Comparison of ENCODE assay signal across 2 cellular contexts in the genomic region with DNA sequence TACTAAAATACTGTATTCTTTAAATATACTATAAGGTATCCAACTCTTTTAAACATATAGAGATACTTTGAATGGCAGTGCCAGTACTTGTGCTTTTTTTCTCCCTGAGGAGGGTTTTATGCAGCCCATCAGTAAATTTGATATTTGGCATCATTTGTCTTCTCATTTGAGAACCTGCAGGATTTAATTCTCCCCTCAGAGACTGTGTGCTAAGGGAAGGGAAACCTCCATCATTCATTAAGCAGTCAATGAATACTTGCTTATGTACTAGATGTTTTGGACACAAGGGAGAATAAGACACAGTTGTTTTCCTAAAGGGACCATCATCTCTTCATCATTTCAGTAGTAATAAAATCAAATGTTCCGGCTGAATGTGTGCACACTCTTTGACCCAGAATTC.
TF ChIP-seq lines count a peak whose summit lies in the region.

No MANE protein-coding gene starts in this region.

TF ChIP-seq in SK-N-SH, 30 proteins besides CTCF, POLR2A, EP300 and RAD21 (continued from another document):
- TF ChIP-seq, protein P1, sequence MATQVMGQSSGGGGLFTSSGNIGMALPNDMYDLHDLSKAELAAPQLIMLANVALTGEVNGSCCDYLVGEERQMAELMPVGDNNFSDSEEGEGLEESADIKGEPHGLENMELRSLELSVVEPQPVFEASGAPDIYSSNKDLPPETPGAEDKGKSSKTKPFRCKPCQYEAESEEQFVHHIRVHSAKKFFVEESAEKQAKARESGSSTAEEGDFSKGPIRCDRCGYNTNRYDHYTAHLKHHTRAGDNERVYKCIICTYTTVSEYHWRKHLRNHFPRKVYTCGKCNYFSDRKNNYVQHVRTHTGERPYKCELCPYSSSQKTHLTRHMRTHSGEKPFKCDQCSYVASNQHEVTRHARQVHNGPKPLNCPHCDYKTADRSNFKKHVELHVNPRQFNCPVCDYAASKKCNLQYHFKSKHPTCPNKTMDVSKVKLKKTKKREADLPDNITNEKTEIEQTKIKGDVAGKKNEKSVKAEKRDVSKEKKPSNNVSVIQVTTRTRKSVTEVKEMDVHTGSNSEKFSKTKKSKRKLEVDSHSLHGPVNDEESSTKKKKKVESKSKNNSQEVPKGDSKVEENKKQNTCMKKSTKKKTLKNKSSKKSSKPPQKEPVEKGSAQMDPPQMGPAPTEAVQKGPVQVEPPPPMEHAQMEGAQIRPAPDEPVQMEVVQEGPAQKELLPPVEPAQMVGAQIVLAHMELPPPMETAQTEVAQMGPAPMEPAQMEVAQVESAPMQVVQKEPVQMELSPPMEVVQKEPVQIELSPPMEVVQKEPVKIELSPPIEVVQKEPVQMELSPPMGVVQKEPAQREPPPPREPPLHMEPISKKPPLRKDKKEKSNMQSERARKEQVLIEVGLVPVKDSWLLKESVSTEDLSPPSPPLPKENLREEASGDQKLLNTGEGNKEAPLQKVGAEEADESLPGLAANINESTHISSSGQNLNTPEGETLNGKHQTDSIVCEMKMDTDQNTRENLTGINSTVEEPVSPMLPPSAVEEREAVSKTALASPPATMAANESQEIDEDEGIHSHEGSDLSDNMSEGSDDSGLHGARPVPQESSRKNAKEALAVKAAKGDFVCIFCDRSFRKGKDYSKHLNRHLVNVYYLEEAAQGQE (IDR thresholded peaks at IDR 0.05; ENCODE audit: low read depth, low read length), result no peak
- no peak for TF ChIP-seq MAX (IDR thresholded peaks at IDR 0.05; ENCODE audit: low read depth)
- TF ChIP-seq GABPA (IDR thresholded peaks at IDR 0.05; ENCODE audit: low read depth), result no peak
- TF ChIP-seq YY1 (IDR thresholded peaks at IDR 0.05; ENCODE audit: low read depth), result no peak
- no peak for TF ChIP-seq FOSL2 (IDR thresholded peaks at IDR 0.05; ENCODE audit: borderline replicate concordance, low read depth)
- TF ChIP-seq, protein P2, sequence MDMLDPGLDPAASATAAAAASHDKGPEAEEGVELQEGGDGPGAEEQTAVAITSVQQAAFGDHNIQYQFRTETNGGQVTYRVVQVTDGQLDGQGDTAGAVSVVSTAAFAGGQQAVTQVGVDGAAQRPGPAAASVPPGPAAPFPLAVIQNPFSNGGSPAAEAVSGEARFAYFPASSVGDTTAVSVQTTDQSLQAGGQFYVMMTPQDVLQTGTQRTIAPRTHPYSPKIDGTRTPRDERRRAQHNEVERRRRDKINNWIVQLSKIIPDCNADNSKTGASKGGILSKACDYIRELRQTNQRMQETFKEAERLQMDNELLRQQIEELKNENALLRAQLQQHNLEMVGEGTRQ (IDR thresholded peaks at IDR 0.05; ENCODE audit: borderline replicate concordance, low read depth, low read length), result no peak

TF ChIP-seq in SK-N-SH treated with all-trans-retinoic acid at 6 μM for 48 hours, 23 proteins besides CTCF, POLR2A, EP300 and RAD21 (continued from another document):
- no peak for TF ChIP-seq TSHZ2 (CRISPR knock-in tag; IDR thresholded peaks at IDR 0.05)
- TF ChIP-seq ZFP3 (CRISPR knock-in tag; IDR thresholded peaks at IDR 0.05), result no peak
- TF ChIP-seq ZFP30 (CRISPR knock-in tag; IDR thresholded peaks at IDR 0.05), result no peak
- no peak for TF ChIP-seq PPARA (CRISPR knock-in tag; IDR thresholded peaks at IDR 0.05; ENCODE audit: borderline replicate concordance)
- TF ChIP-seq CSRNP3 (CRISPR knock-in tag; IDR thresholded peaks at IDR 0.05), result no peak
- no peak for TF ChIP-seq ESRRG (CRISPR knock-in tag; IDR thresholded peaks at IDR 0.05)
- TF ChIP-seq ZNF70 (CRISPR knock-in tag; IDR thresholded peaks at IDR 0.05), result no peak
- TF ChIP-seq CSDC2 (CRISPR knock-in tag; IDR thresholded peaks at IDR 0.05), result no peak
- TF ChIP-seq ZNF8 (CRISPR knock-in tag; IDR thresholded peaks at IDR 0.05), result no peak
